25 cellular contexts compared by ENCODE assay signal in genomic region chr3:113284453-113285050, GRCh38.
"Had no signal": no experiment of that assay in that cellular context is flagged by ENCODE, and none has a peak within 500 bp of the region (broad histone marks: within the 10 kb centered on the region; RNA-seq: fewer than 3 reads in every experiment).

No MANE protein-coding gene starts in this region.

- H3K36me3 Mint-ChIP-seq: activated naive CD4-positive, alpha-beta T cell treated with anti-CD3 and anti-CD28 coated beads, Interleukin-2, amount 10 ng/mL, durations not matched to agents 7 days and 5 days had no signal

- H3K27ac ChIP-seq: coronary artery, dorsolateral prefrontal cortex, left ventricle myocardium inferior, right atrium auricular region, spleen, thoracic aorta, upper lobe of left lung, VCaP had no signal

- H3K4me3 ChIP-seq: coronary artery, dorsolateral prefrontal cortex, left ventricle myocardium inferior, right atrium auricular region, spleen, thoracic aorta, upper lobe of left lung had no signal

- H3K36me3 ChIP-seq: thoracic aorta, upper lobe of left lung had no signal

- H3K4me1 Mint-ChIP-seq: activated naive CD4-positive, alpha-beta T cell treated with anti-CD3 and anti-CD28 coated beads, Interleukin-2, amount 10 ng/mL, durations not matched to agents 7 days and 5 days had no signal

- H3K9me3 Mint-ChIP-seq: activated naive CD4-positive, alpha-beta T cell treated with anti-CD3 and anti-CD28 coated beads, Interleukin-2, amount 10 ng/mL, durations not matched to agents 7 days and 5 days; activated T-helper 1 cell treated with anti-CD3 and anti-CD28 coated beads, Interleukin-12 subunit alpha, Interleukin-12 subunit beta, Interleukin-2, Interleukin-4 antibody, amounts not matched to agents 30 ng/mL and 10 ng/mL and 1 ng/mL, durations not matched to agents 14 hours and 24 hours and 36 hours; effector memory CD8-positive, alpha-beta T cell; T-helper 1 cell treated with Interleukin-12 subunit alpha and Interleukin-12 subunit beta and Interleukin-4 antibody, amounts not matched to agents 30 μg/mL and 1 μg/mL, for 36 hours had no signal

- H3K4me1 ChIP-seq: left ventricle myocardium inferior, right atrium auricular region, spleen, upper lobe of left lung had no signal

- H3K4me3 Mint-ChIP-seq: activated naive CD4-positive, alpha-beta T cell treated with anti-CD3 and anti-CD28 coated beads, Interleukin-2, amount 10 ng/mL, durations not matched to agents 7 days and 5 days; activated T-helper 1 cell treated with anti-CD3 and anti-CD28 coated beads, Interleukin-12 subunit alpha, Interleukin-12 subunit beta, Interleukin-2, Interleukin-4 antibody, amounts not matched to agents 30 ng/mL and 10 ng/mL and 1 ng/mL, durations not matched to agents 14 hours and 24 hours and 36 hours; effector memory CD8-positive, alpha-beta T cell; T-helper 1 cell treated with Interleukin-12 subunit alpha and Interleukin-12 subunit beta and Interleukin-4 antibody, amounts not matched to agents 30 μg/mL and 1 μg/mL, for 36 hours had no signal

- H3K27ac Mint-ChIP-seq: activated naive CD4-positive, alpha-beta T cell treated with anti-CD3 and anti-CD28 coated beads, Interleukin-2, amount 10 ng/mL, durations not matched to agents 7 days and 5 days; activated T-helper 1 cell treated with anti-CD3 and anti-CD28 coated beads, Interleukin-12 subunit alpha, Interleukin-12 subunit beta, Interleukin-2, Interleukin-4 antibody, amounts not matched to agents 30 ng/mL and 10 ng/mL and 1 ng/mL, durations not matched to agents 14 hours and 24 hours and 36 hours; effector memory CD8-positive, alpha-beta T cell; T-helper 1 cell treated with Interleukin-12 subunit alpha and Interleukin-12 subunit beta and Interleukin-4 antibody, amounts not matched to agents 30 μg/mL and 1 μg/mL, for 36 hours had no signal

- H3K27me3 ChIP-seq: dorsolateral prefrontal cortex, right atrium auricular region, spleen, upper lobe of left lung had no signal

- DNase-seq: activated CD4-positive, alpha-beta T cell treated with anti-CD3 and anti-CD28 coated beads for 4 hours; activated CD4-positive, alpha-beta T cell treated with anti-CD3 and anti-CD28 coated beads, Interleukin-2, amount 50 U/mL, for 4 hours; activated gamma-delta T cell; activated naive CD4-positive, alpha-beta T cell treated with anti-CD3 and anti-CD28 coated beads, Interleukin-2, amount 10 ng/mL, durations not matched to agents 7 days and 5 days; activated T-cell treated with anti-CD3 and anti-CD28 coated beads, Interleukin-2, amount 50 U/mL, for 1 hour; amygdala; dorsolateral prefrontal cortex; effector memory CD8-positive, alpha-beta T cell; glutamatergic neuron; islet precursor cell; left ventricle myocardium inferior; occipital lobe; SK-N-SH; stimulated activated naive CD4-positive, alpha-beta T cell treated with Interleukin-2 at 50 U/mL for 16 hours; SW 1271; T-helper 9 cell had no signal

- H3K9me3 ChIP-seq: left ventricle myocardium inferior, right atrium auricular region, SK-N-SH, spleen, thoracic aorta, upper lobe of left lung had no signal

- ATAC-seq: effector memory CD8-positive, alpha-beta T cell; esophagus mucosa had no signal
